ENCODE assay signal across 8 cellular contexts in genomic region chr7:141738592-141739013, GRCh38. TPM values are rescaled to one million over a fixed set of nuclear protein-coding genes. Genes with fewer than 3 reads are reported as not detected.
DNase-seq lines count a peak whose midpoint lies in the region; ATAC-seq and TF ChIP-seq lines count a peak whose summit lies in the region.

No MANE protein-coding gene starts in this region.

- H3K23ac ChIP-seq in IMR-90 (ENCODE audit: low read depth, low read length): no peak overlapping the region

- H3K36me3 ChIP-seq in BLaER1: peaks cover 40% of the 10 kb centered on the region
- H3K36me3 ChIP-seq in IMR-90 (ENCODE audit: control insufficient read depth, insufficient read depth, low read length): peaks cover 15% of the 10 kb centered on the region

- H3K4me1 Mint-ChIP-seq in chondrocyte (ENCODE audit: low read depth) (peaks cover 30% of the 10 kb centered on the region), natural killer cell (peaks cover 39 to 47% of the 10 kb centered on the region in 2 donors)

- peak overlapping the region; percentile 85 for H4K91ac ChIP-seq in IMR-90 (ENCODE audit: insufficient read depth, low read depth, low read length)

- TSS peak; percentile 61 for BruUV-seq in IMR-90 (replicated peaks; lab: Mats Ljungman, UMichigan)

- H3K56ac ChIP-seq in IMR-90 (ENCODE audit: extremely low read depth, insufficient read depth, low read length): peak overlapping the region; percentile 81

- dilution Hi-C loops in IMR-90 (cut with HindIII; ENCODE audit: low sequenced_read_pairs, unreplicated experiment): no loop called here

- CTCF ChIA-PET in IMR-90 (lab: Yijun Ruan, JAX): interaction anchor here (0.8 to 2.4 kb wide), 6 partner anchors 17 to 1070 kb away, joined by 3 to 7 read pairs (median 3); no protein-coding TSS in a partner anchor

- peaks cover 35% of the 10 kb centered on the region for H4K20me1 ChIP-seq in BLaER1
- H4K20me1 ChIP-seq in IMR-90 (ENCODE audit: insufficient read depth, low read length): no peaks in the 10 kb centered on the region

- no peaks in the 10 kb centered on the region for H3K27me3 Mint-ChIP-seq in chondrocyte (ENCODE audit: low read depth)
- no peaks in the 10 kb centered on the region for H3K27me3 Mint-ChIP-seq in natural killer cell (ENCODE audit: low read depth in 2 of 2)

- peak overlapping the region; percentile 64 for H2BK5ac ChIP-seq in IMR-90 (ENCODE audit: low read depth, low read length, poor library complexity, severe bottlenecking)

- H4K8ac ChIP-seq in IMR-90 (ENCODE audit: low read depth in 2 of 2, low read length in 2 of 2): peak overlapping the region; percentile 98 to 99

- ATAC-seq in IMR-90 (ENCODE audit: low read depth) (peak; percentile 64), natural killer cell (no peak), GM19023 (IDR thresholded peaks at IDR 0.05; ENCODE audit: unreplicated experiment) (no peak)

- H2AK9ac ChIP-seq in IMR-90 (replicated peaks; ENCODE audit: low read depth, low read length, poor library complexity): peak overlapping the region; percentile 86

- no peaks in the 10 kb centered on the region for H3K27me3 ChIP-seq in BLaER1
- H3K27me3 ChIP-seq in IMR-90 (ENCODE audit: control insufficient read depth, insufficient read depth, low read length): no peaks in the 10 kb centered on the region

- peaks cover 18% of the 10 kb centered on the region for H3K36me3 Mint-ChIP-seq in chondrocyte (ENCODE audit: low read depth)
- peaks cover 19% of the 10 kb centered on the region for H3K36me3 Mint-ChIP-seq in natural killer cell

- WGBS in IMR-90 (ENCODE audit: extremely low coverage in 2 of 2, insufficient read length in 1 of 2), 2 experiments: 0% methylated on average over 3 of the region's 6 CpGs; no CpG with 5 or more reads in 1 of the 2 experiments

- H2BK20ac ChIP-seq in IMR-90 (ENCODE audit: low read depth, low read length): no peak overlapping the region

- H2BK15ac ChIP-seq in IMR-90 (ENCODE audit: low read depth, low read length): peak overlapping the region; percentile 49; the same call in 1 of the 3 replicates

- peaks cover 13 to 20% of the 10 kb centered on the region in 2 experiments; a peak in 3 of 4 replicates for H3K79me1 ChIP-seq in IMR-90 (ENCODE audit: low read depth in 1 of 2, low read length in 2 of 2)

- H3K4me3 Mint-ChIP-seq in chondrocyte (ENCODE audit: unreplicated experiment) (peak overlapping the region; percentile 94), natural killer cell (peak overlapping the region; percentile 100)

- no peaks in the 10 kb centered on the region for H3K9me3 Mint-ChIP-seq in chondrocyte (ENCODE audit: low read depth)
- no peaks in the 10 kb centered on the region for H3K9me3 Mint-ChIP-seq in natural killer cell

- peak overlapping the region; percentile 80 for H3K4me3 ChIP-seq in BLaER1
- peak overlapping the region; percentile 65 for H3K4me3 ChIP-seq in IMR-90 (ENCODE audit: insufficient read depth, low read depth, low read length)

- TF ChIP-seq CTCF in IMR-90 (conservative IDR thresholded peaks at IDR 0.05; ENCODE audit: low read depth, low read length) (0 out of 2 replicates have a peak, but pooled peaks have one; percentile 12), chondrocyte (IDR thresholded peaks at IDR 0.05) (peak; percentile 3), natural killer cell (IDR thresholded peaks at IDR 0.05) (no peak)

- peak overlapping the region; percentile 78 for H3K14ac ChIP-seq in IMR-90 (replicated peaks; ENCODE audit: low read depth, low read length)

- DNase-seq in IMR-90: no peak
- DNase-seq in chondrocyte (ENCODE audit: low spot score): no peak
- DNase-seq in natural killer cell: no peak
- DNase-seq in NCI-H748 treated with DMSO at 0.1 percent for 48 hours (lab: John Stamatoyannopoulos, UW): no peak
- DNase-seq in MV-4-11 (lab: John Stamatoyannopoulos, UW): no peak
- no peak for DNase-seq in NCI-H2196 (lab: John Stamatoyannopoulos, UW; ENCODE audit: unreplicated experiment)

- H3K4me1 ChIP-seq in BLaER1 (peaks cover 34% of the 10 kb centered on the region), IMR-90 (ENCODE audit: control insufficient read depth, insufficient read depth, low read length) (no peaks in the 10 kb centered on the region; the same call in 1 of the 2 replicates)

- no peak for TF ChIP-seq POLR2A in IMR-90 (IDR thresholded peaks at IDR 0.05; ENCODE audit: low read depth, low read length)

- H3K9me3 ChIP-seq in BLaER1 (no peaks in the 10 kb centered on the region), IMR-90 (ENCODE audit: control insufficient read depth, insufficient read depth, low read length) (no peaks in the 10 kb centered on the region)

- POLR2A ChIA-PET in IMR-90 (lab: Charles Lee; ENCODE audit: unreplicated experiment): no interaction called here

- H3K9ac ChIP-seq in BLaER1 (peak overlapping the region; percentile 85), IMR-90 (ENCODE audit: low read depth, low read length) (peak overlapping the region; percentile 85)

- H2AFZ ChIP-seq in IMR-90 (replicated peaks; ENCODE audit: low read length, poor library complexity): peak overlapping the region; percentile 95

- H3K18ac ChIP-seq in IMR-90 (ENCODE audit: low read depth, low read length): no peak overlapping the region

- H2BK120ac ChIP-seq in IMR-90 (ENCODE audit: low read depth, low read length): no peak overlapping the region

- peak overlapping the region; percentile 89 for H4K5ac ChIP-seq in IMR-90 (ENCODE audit: low read depth, low read length)

- H3K27ac Mint-ChIP-seq in chondrocyte (ENCODE audit: unreplicated experiment): peak overlapping the region; percentile 98
- peak overlapping the region; percentile 93 to 99 for H3K27ac Mint-ChIP-seq in natural killer cell

- H3K27ac ChIP-seq in BLaER1: peak overlapping the region; percentile 86
- peak overlapping the region; percentile 70 for H3K27ac ChIP-seq in IMR-90 (ENCODE audit: insufficient read depth, low read length)

- H3K9me1 ChIP-seq in IMR-90 (ENCODE audit: insufficient read depth, low read length): peaks cover 6% of the 10 kb centered on the region; the same call in 1 of the 2 replicates

- intact Hi-C loops in IMR-90 (cut with micrococcal nuclease): loop anchor here (1.0 to 10.0 kb wide), 4 partner anchors 36 to 724 kb away; partner anchors contain the start of genes DENND11 and MRPS33
- intact Hi-C loops in natural killer cell (cut with micrococcal nuclease): loop anchor here (1.0 to 5.0 kb wide), 3 partner anchors 37 to 186 kb away; partner anchors contain the start of gene AGK

- H3K4me2 ChIP-seq in BLaER1: peak overlapping the region; percentile 82
- H3K4me2 ChIP-seq in IMR-90 (ENCODE audit: low read depth, low read length): peak overlapping the region; percentile 89

- peak overlapping the region; percentile 68 for H2AK5ac ChIP-seq in IMR-90 (ENCODE audit: low read depth, low read length)

- H3K4ac ChIP-seq in IMR-90 (ENCODE audit: low read depth, low read length): peak overlapping the region; percentile 93

- in situ Hi-C loops in IMR-90 (cut with MboI; ENCODE audit: low sequenced_read_pairs): no loop called here

- TF ChIP-seq RAD21 in IMR-90 (IDR thresholded peaks at IDR 0.05; ENCODE audit: low read length): no peak

TF ChIP-seq in IMR-90, 13 proteins besides CTCF, POLR2A, EP300 and RAD21 (continues in another document):
- TF ChIP-seq ELK1 (IDR thresholded peaks at IDR 0.05; ENCODE audit: borderline replicate concordance, low read depth, low read length): no peak
- TF ChIP-seq CEBPB (IDR thresholded peaks at IDR 0.05; ENCODE audit: low read depth, low read length): no peak
- no peak for TF ChIP-seq NFE2L2 (IDR thresholded peaks at IDR 0.05; ENCODE audit: low read depth, low read length)
- TF ChIP-seq BHLHE40 (IDR thresholded peaks at IDR 0.05; ENCODE audit: low read depth, low read length): no peak
- TF ChIP-seq RFX5 (IDR thresholded peaks at IDR 0.05; ENCODE audit: low read depth, low read length): no peak

RNA-seq across cellular contexts. Expression of gene SSBP1, which starts 0.4 kb away (rescaled TPM):
- total RNA-seq in IMR-90 (2012; rRNA removed) (204 and 234 TPM in 2 replicates), chondrocyte (100 to 114 TPM (median 102 TPM) in 3 replicates), natural killer cell (100 to 1,000 TPM in 2 of 3 donors, 10 to 100 TPM in 1; 98.7 to 112 (median 106) TPM)
- 138 and 158 TPM in 2 replicates for polyA plus RNA-seq in IMR-90 (2012; rRNA removed)
- 39.8 and 68.2 TPM in 2 replicates for polyA plus RNA-seq in IMR-90 (2012; cell fraction: cytosol; rRNA removed)
- 10.9 and 68.5 TPM in 2 replicates for polyA plus RNA-seq in IMR-90 (2012; cell fraction: nucleus; rRNA removed; ENCODE audit: low replicate concordance)

RNA-seq across cellular contexts. Expression of gene TAS2R3, which starts 25.3 kb away (rescaled TPM):
- total RNA-seq in IMR-90 (2012; rRNA removed): 0.28 and 0.72 TPM in 2 replicates
- not detected in 2 replicates for polyA plus RNA-seq in IMR-90 (2012; rRNA removed)
- not detected in 2 replicates for polyA plus RNA-seq in IMR-90 (2012; cell fraction: cytosol; rRNA removed)
- 0.18 TPM in 1 of 2 replicates, not detected in the other for polyA plus RNA-seq in IMR-90 (2012; cell fraction: nucleus; rRNA removed; ENCODE audit: low replicate concordance)
- total RNA-seq in chondrocyte: 0.52 to 2.9 TPM in 2 of 3 replicates, not detected in the other
- total RNA-seq in natural killer cell: under 1 TPM in 1 of 3 donors, not detected in 2; 0.79 TPM

RNA-seq across cellular contexts. Expression of gene WEE2, which starts 30.4 kb away (rescaled TPM):
- total RNA-seq in IMR-90 (2012; rRNA removed) (not detected in 2 replicates), chondrocyte (not detected in 3 replicates), natural killer cell (under 1 TPM; 0.16 to 0.68 (median 0.23) TPM)
- polyA plus RNA-seq in IMR-90 (2012; rRNA removed): not detected in 2 replicates
- polyA plus RNA-seq in IMR-90 (2012; cell fraction: cytosol; rRNA removed): not detected in 2 replicates
- polyA plus RNA-seq in IMR-90 (2012; cell fraction: nucleus; rRNA removed; ENCODE audit: low replicate concordance): not detected in 2 replicates

RNA-seq across cellular contexts. Expression of gene DENND11, which starts 36.6 kb away (rescaled TPM):
- total RNA-seq in IMR-90 (2012; rRNA removed) (5.0 TPM in 2 replicates), chondrocyte (8.0 to 9.2 TPM (median 8.5 TPM) in 3 replicates), natural killer cell (10 to 100 TPM; 28.9 to 57.0 (median 47.6) TPM)
- polyA plus RNA-seq in IMR-90 (2012; rRNA removed): 2.2 and 2.9 TPM in 2 replicates
- polyA plus RNA-seq in IMR-90 (2012; cell fraction: cytosol; rRNA removed): 0.75 and 1.2 TPM in 2 replicates
- 3.0 and 9.9 TPM in 2 replicates for polyA plus RNA-seq in IMR-90 (2012; cell fraction: nucleus; rRNA removed; ENCODE audit: low replicate concordance)

RNA-seq across cellular contexts. Expression of gene TAS2R4, which starts 37.9 kb away (rescaled TPM):
- 0.18 and 0.28 TPM in 2 replicates for total RNA-seq in IMR-90 (2012; rRNA removed)
- 0.09 and 0.14 TPM in 2 replicates for polyA plus RNA-seq in IMR-90 (2012; rRNA removed)
- polyA plus RNA-seq in IMR-90 (2012; cell fraction: cytosol; rRNA removed): 0.02 TPM in 1 of 2 replicates, not detected in the other
- 0.09 and 0.56 TPM in 2 replicates for polyA plus RNA-seq in IMR-90 (2012; cell fraction: nucleus; rRNA removed; ENCODE audit: low replicate concordance)
- 0.28 to 1.3 TPM (median 0.35 TPM) in 3 replicates for total RNA-seq in chondrocyte
- total RNA-seq in natural killer cell: under 1 TPM; 0.16 to 0.83 (median 0.59) TPM
